In genomic region chr1:76891931-76892330, GRCh38 we compare ENCODE assay signal across 1 cellular context.
A peak's percentile ranks its signal among the peaks of the same experiment; 100 is the strongest.
TF ChIP-seq lines count a peak whose summit lies in the region.

No MANE protein-coding gene starts in this region.

TF ChIP-seq in IMR-90, 13 proteins besides CTCF, POLR2A, EP300 and RAD21:
- TF ChIP-seq CEBPB (IDR thresholded peaks at IDR 0.05; ENCODE audit: low read depth, low read length) (peak; percentile 68), BHLHE40 (IDR thresholded peaks at IDR 0.05; ENCODE audit: low read depth, low read length) (no peak)
